ENCODE assay signal across 8 cellular contexts in the genomic region with DNA sequence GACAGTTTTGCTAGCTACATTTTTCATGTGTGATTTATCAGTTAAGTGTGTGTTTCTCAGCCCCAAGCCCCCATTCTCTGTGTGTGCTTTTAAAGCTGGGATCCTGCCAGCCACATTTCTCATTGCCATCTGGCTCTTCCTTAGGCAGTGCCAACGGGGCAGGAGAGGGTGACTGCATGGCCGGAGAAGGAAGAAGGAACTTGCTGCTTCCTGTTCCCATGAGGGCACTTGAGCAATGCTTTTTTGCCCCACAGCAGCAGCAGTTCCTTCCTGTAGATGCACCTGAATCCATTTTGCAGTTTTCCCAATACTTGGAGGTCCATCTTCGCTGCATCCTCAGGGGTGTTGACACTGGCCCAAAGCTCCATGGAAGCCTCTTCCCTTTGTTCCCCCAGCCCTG. TPM values are rescaled to one million over a fixed set of nuclear protein-coding genes. Genes with fewer than 3 reads are reported as not detected.
DNase-seq lines count a peak whose midpoint lies in the region; ATAC-seq and TF ChIP-seq lines count a peak whose summit lies in the region.

No MANE protein-coding gene starts in this region.

- TF ChIP-seq CTCF in CD8-positive, alpha-beta T cell (IDR thresholded peaks at IDR 0.05): no peak
- no peak for TF ChIP-seq CTCF in lower lobe of right lung (IDR thresholded peaks at IDR 0.05)

- no peak overlapping the region for H3K4me3 ChIP-seq in CD8-positive, alpha-beta T cell (ENCODE audit: low read depth, low read length)
- H3K4me3 ChIP-seq in lower lobe of right lung: no peak overlapping the region

- no peaks in the 10 kb centered on the region for H3K27me3 Mint-ChIP-seq in CD8-positive, alpha-beta T cell (ENCODE audit: low read depth)
- no peaks in the 10 kb centered on the region for H3K27me3 Mint-ChIP-seq in activated naive CD8-positive, alpha-beta T cell treated with anti-CD3 and anti-CD28 coated beads for 36 hours

- POLR2A ChIA-PET in CD8-positive, alpha-beta T cell (lab: Charles Lee): interaction anchor here (0.8 to 1.1 kb wide), 4 partner anchors 19 to 896 kb away, joined by 3 to 5 read pairs (median 4); partner anchors contain the start of genes RPL3 and TNRC6B

- no peaks in the 10 kb centered on the region for H3K36me3 ChIP-seq in CD8-positive, alpha-beta T cell (ENCODE audit: insufficient read depth, low read length)
- no peaks in the 10 kb centered on the region for H3K36me3 ChIP-seq in lower lobe of right lung

- H3K9me3 Mint-ChIP-seq in CD8-positive, alpha-beta T cell: no peaks in the 10 kb centered on the region
- no peaks in the 10 kb centered on the region for H3K9me3 Mint-ChIP-seq in activated naive CD8-positive, alpha-beta T cell treated with anti-CD3 and anti-CD28 coated beads for 36 hours

- H3K4me3 Mint-ChIP-seq in CD8-positive, alpha-beta T cell: peak overlapping the region; percentile 35
- H3K4me3 Mint-ChIP-seq in activated naive CD8-positive, alpha-beta T cell treated with anti-CD3 and anti-CD28 coated beads for 36 hours: peak overlapping the region; percentile 58

- peaks cover 93% of the 10 kb centered on the region for H3K4me1 Mint-ChIP-seq in CD8-positive, alpha-beta T cell (ENCODE audit: low read depth)
- peaks cover 81% of the 10 kb centered on the region for H3K4me1 Mint-ChIP-seq in activated naive CD8-positive, alpha-beta T cell treated with anti-CD3 and anti-CD28 coated beads for 36 hours

- H3K27me3 ChIP-seq in CD8-positive, alpha-beta T cell (ENCODE audit: insufficient read depth, low read length): no peaks in the 10 kb centered on the region
- H3K27me3 ChIP-seq in lower lobe of right lung (ENCODE audit: low read depth): no peaks in the 10 kb centered on the region

- CTCF ChIA-PET in CD8-positive, alpha-beta T cell (lab: Charles Lee): interaction anchor here (3.6 kb wide), 1 partner anchor 133 kb away, joined by 13 read pairs; no protein-coding TSS in a partner anchor

- peaks cover 87% of the 10 kb centered on the region for H3K4me1 ChIP-seq in CD8-positive, alpha-beta T cell (ENCODE audit: insufficient read depth, low read length)
- H3K4me1 ChIP-seq in lower lobe of right lung: peaks cover 56% of the 10 kb centered on the region

- peak in 1 of 7 experiments; percentile 47 for DNase-seq in CD8-positive, alpha-beta T cell
- DNase-seq in Kasumi-1 (lab: John Stamatoyannopoulos, UW) (peak; percentile 58 to 78), lower lobe of right lung (peak; percentile 68), NCI-H2196 (lab: John Stamatoyannopoulos, UW; ENCODE audit: unreplicated experiment) (no peak), NCI-H1105 (lab: John Stamatoyannopoulos, UW) (no peak)
- DNase-seq in activated naive CD8-positive, alpha-beta T cell treated with anti-CD3 and anti-CD28 coated beads for 36 hours: no peak

- no peak overlapping the region for H3K27ac ChIP-seq in CD8-positive, alpha-beta T cell (ENCODE audit: low read depth, low read length)
- no peak overlapping the region for H3K27ac ChIP-seq in lower lobe of right lung

- ATAC-seq in CD8-positive, alpha-beta T cell: no peak
- ATAC-seq in lower lobe of right lung: peak; percentile 57 to 58
- ATAC-seq in HG03039 (IDR thresholded peaks at IDR 0.05; ENCODE audit: unreplicated experiment): no peak
- no peak for ATAC-seq in HG03135 (IDR thresholded peaks at IDR 0.05; ENCODE audit: unreplicated experiment)

- peaks cover 14% of the 10 kb centered on the region for H3K36me3 Mint-ChIP-seq in CD8-positive, alpha-beta T cell
- H3K36me3 Mint-ChIP-seq in activated naive CD8-positive, alpha-beta T cell treated with anti-CD3 and anti-CD28 coated beads for 36 hours: peaks cover 21% of the 10 kb centered on the region

- peak overlapping the region; percentile 94 for H3K27ac Mint-ChIP-seq in CD8-positive, alpha-beta T cell
- peak overlapping the region; percentile 87 for H3K27ac Mint-ChIP-seq in activated naive CD8-positive, alpha-beta T cell treated with anti-CD3 and anti-CD28 coated beads for 36 hours

- intact Hi-C loops in CD8-positive, alpha-beta T cell (cut with DNase I, micrococcal nuclease): no loop called here
- intact Hi-C loops in lower lobe of right lung (cut with DNase I): no loop called here

- no peaks in the 10 kb centered on the region for H3K9me3 ChIP-seq in CD8-positive, alpha-beta T cell (ENCODE audit: low read length)
- H3K9me3 ChIP-seq in lower lobe of right lung: no peaks in the 10 kb centered on the region

RNA-seq across cellular contexts. Expression of gene TNRC6B, which starts 37.5 kb away (rescaled TPM):
- 100 to 1,000 TPM in 1 of 2 experiments, 10 to 100 TPM in 1; 85.3 to 106 TPM for total RNA-seq in CD8-positive, alpha-beta T cell
- total RNA-seq in activated naive CD8-positive, alpha-beta T cell treated with anti-CD3 and anti-CD28 coated beads for 36 hours: 10 to 100 TPM; 35.9 to 37.5 TPM
- 54.6 TPM for total RNA-seq in lower lobe of right lung

Comparison
In these comparisons a context has a peak if more than half of its experiments do, and no peak if none do; other contexts are left out.
1. ATAC-seq: peak in lower lobe of right lung (2 of 2); none in CD8-positive, alpha-beta T cell (single experiment), HG03039 (single experiment) and HG03135 (single experiment).
2. DNase-seq: peak in Kasumi-1 (2 of 2) and lower lobe of right lung (single experiment); none in activated naive CD8-positive, alpha-beta T cell treated with anti-CD3 and anti-CD28 coated beads for 36 hours (single experiment), NCI-H2196 (single experiment) and NCI-H1105 (single experiment).